In genomic region chr1:8155528-8156186, GRCh38 we compare ENCODE assay signal across 10 cellular contexts.
A peak's percentile ranks its signal among the peaks of the same experiment; 100 is the strongest.
DNase-seq lines count a peak whose midpoint lies in the region; ATAC-seq, FAIRE-seq and TF ChIP-seq lines count a peak whose summit lies in the region.
"Had no signal": no experiment of that assay in that cellular context is flagged by ENCODE, and none has a peak within 500 bp of the region (broad histone marks: within the 10 kb centered on the region; RNA-seq: fewer than 3 reads in every experiment).

No MANE protein-coding gene starts in this region.

- CTCF ChIA-PET in H1 (lab: Charles Lee; ENCODE audit: partially characterized antibody): interaction anchor here (0.7 to 2.2 kb wide), 8 partner anchors 9 to 159 kb away, joined by 3 to 10 read pairs (median 4); no protein-coding TSS in a partner anchor

- no peak overlapping the region for H4K8ac ChIP-seq in H1 (ENCODE audit: extremely low read depth, insufficient read depth, low read length)

- H3K9me3 ChIP-seq in H1 (ENCODE audit: insufficient read depth in 2 of 2, low read depth in 1 of 2, low read length in 1 of 2): peaks cover 0 to 2% of the 10 kb centered on the region in 2 experiments; a peak in 1 of 4 replicates
- H3K9me3 ChIP-seq: BE2C, tibial nerve had no signal

- POLR2A ChIA-PET in H1 (lab: Charles Lee; ENCODE audit: partially characterized antibody): interaction anchor here (0.7 to 1.3 kb wide), 4 partner anchors 11 to 138 kb away, joined by 3 to 5 read pairs (median 3); no protein-coding TSS in a partner anchor

- TF ChIP-seq EP300 in H1 (IDR thresholded peaks at IDR 0.05; ENCODE audit: borderline replicate concordance in 1 of 2, low read depth in 2 of 2, low read length in 2 of 2): no peak

- no peak overlapping the region for H3K4me2 ChIP-seq in H1 (ENCODE audit: insufficient read depth in 1 of 2, low read depth in 2 of 2, low read length in 2 of 2)

- H2BK15ac ChIP-seq in H1 (ENCODE audit: low read length): peak overlapping the region; percentile 88; the same call in 1 of the 2 replicates

- peak overlapping the region; percentile 48; the same call in 1 of the 2 replicates for H2AK5ac ChIP-seq in H1 (ENCODE audit: low read depth, low read length)

- TF ChIP-seq POLR2A in H1 (IDR thresholded peaks at IDR 0.05; ENCODE audit: control extremely low read depth in 1 of 2, low read depth in 2 of 2, low read length in 2 of 2): no peak

- no peak overlapping the region for H3K4me3 Mint-ChIP-seq in mesothelial cell of epicardium

- H3K27me3 Mint-ChIP-seq in mesothelial cell of epicardium (ENCODE audit: low read depth): no peaks in the 10 kb centered on the region

- no peak overlapping the region for H2BK120ac ChIP-seq in H1 (replicated peaks; ENCODE audit: low read depth, low read length)

- peaks cover 8% of the 10 kb centered on the region for H3K9me3 Mint-ChIP-seq in mesothelial cell of epicardium

- no peak overlapping the region for H3K14ac ChIP-seq in H1 (ENCODE audit: insufficient read length)

- no peak overlapping the region for H4K91ac ChIP-seq in H1 (replicated peaks; ENCODE audit: insufficient read length, low read length)

- H2BK20ac ChIP-seq in H1 (ENCODE audit: low read length): peak overlapping the region; percentile 88; the same call in 1 of the 2 replicates

- no peaks in the 10 kb centered on the region for H3K79me1 ChIP-seq in H1 (ENCODE audit: low read depth, low read length)

- H3K4me1 ChIP-seq in H1 (replicated peaks in 1 of 4; ENCODE audit: control insufficient read depth in 3 of 4, insufficient read depth in 4 of 4, low read length in 3 of 4): peaks cover 0 to 2% (median 0%) of the 10 kb centered on the region in 4 experiments; a peak in 3 of 7 replicates
- H3K4me1 ChIP-seq: BE2C had no signal

- H3K4me1 Mint-ChIP-seq in mesothelial cell of epicardium: peaks cover 32% of the 10 kb centered on the region

- no peak for ATAC-seq in HG02798 (IDR thresholded peaks at IDR 0.05; ENCODE audit: poor library complexity, unreplicated experiment)

- H3K4me3 ChIP-seq in H1 (ENCODE audit: extremely low read depth in 1 of 4, insufficient read depth in 2 of 4, low read depth in 3 of 4, low read length in 4 of 4): no peak overlapping the region
- H3K4me3 ChIP-seq: tibial nerve had no signal

- TF ChIP-seq CTCF in H1 (IDR thresholded peaks at IDR 0.05; ENCODE audit: control extremely low read depth in 1 of 3, insufficient read depth in 1 of 3, low read depth in 1 of 3, low read length in 3 of 3) (no peak), mesothelial cell of epicardium (IDR thresholded peaks at IDR 0.05; ENCODE audit: unreplicated experiment) (no peak)

- FAIRE-seq in H1 (lab: Jason Lieb, UNC): no peak

- no peak overlapping the region for H3K23ac ChIP-seq in H1 (ENCODE audit: insufficient read length)

- H3K18ac ChIP-seq in H1 (ENCODE audit: extremely low read depth, low read length): peak overlapping the region; percentile 66; the same call in 1 of the 2 replicates

- DNase-seq in EH (ENCODE audit: low read depth) (peak; percentile 27), NCI-H510A treated with DMSO at 0.1 percent for 48 hours (lab: John Stamatoyannopoulos, UW) (peak; percentile 85), H1 (ENCODE audit: low read depth in 1 of 2, low spot score in 2 of 2) (no peak), mesothelial cell of epicardium (ENCODE audit: low spot score in 2 of 2, unreplicated experiment in 2 of 2) (no peak), NCI-H2171 treated with DMSO at 0.1 percent for 48 hours (lab: John Stamatoyannopoulos, UW) (no peak), NCI-H446 (lab: John Stamatoyannopoulos, UW) (no peak), NCI-H446 treated with DMSO at 0.1 percent for 48 hours (lab: John Stamatoyannopoulos, UW) (no peak)
- DNase-seq: BE2C had no signal

- no peaks in the 10 kb centered on the region for H3K23me2 ChIP-seq in H1 (ENCODE audit: low read depth, low read length)

- 80% methylated on average over 10 of the region's 14 CpGs; no CpG with 5 or more reads in 1 of the 2 experiments for WGBS in H1 (ENCODE audit: extremely low coverage in 1 of 2, insufficient coverage in 1 of 2, insufficient read length in 1 of 2, insufficient replicate concordance in 2 of 2, low coverage in 1 of 2, low lambda C conversion rate in 2 of 2, missing lambda C conversion rate in 1 of 2), 2 experiments

- H3K36me3 ChIP-seq in H1 (ENCODE audit: control insufficient read depth in 2 of 4, insufficient read depth in 4 of 4, low read length in 3 of 4): no peaks in the 10 kb centered on the region
- H3K36me3 ChIP-seq: BE2C, tibial nerve had no signal

- H4K5ac ChIP-seq in H1 (ENCODE audit: insufficient read length, low read depth, low read length): no peak overlapping the region

- no peak for TF ChIP-seq RAD21 in H1 (IDR thresholded peaks at IDR 0.05 in 1 of 2, conservative IDR thresholded peaks at IDR 0.05 in 1 of 2; ENCODE audit: low read depth in 2 of 2, low read length in 2 of 2)

- no peak overlapping the region for H3K27ac ChIP-seq in H1 (ENCODE audit: low read depth, low read length)
- H3K27ac ChIP-seq: tibial nerve had no signal

- H3K79me2 ChIP-seq in H1 (ENCODE audit: control insufficient read depth in 1 of 2, insufficient read depth in 2 of 2, low read length in 2 of 2): no peaks in the 10 kb centered on the region

- peak overlapping the region; percentile 90; the same call in 1 of the 2 replicates for H2BK12ac ChIP-seq in H1 (ENCODE audit: low read depth, low read length)

- H3K27ac Mint-ChIP-seq in mesothelial cell of epicardium: peak overlapping the region; percentile 95

- no peak overlapping the region for H3K4ac ChIP-seq in H1 (replicated peaks; ENCODE audit: insufficient read length, low read depth, low read length)

- H3K36me3 Mint-ChIP-seq in mesothelial cell of epicardium: peaks cover 3% of the 10 kb centered on the region

- no peaks in the 10 kb centered on the region for H3K27me3 ChIP-seq in H1 (replicated peaks in 1 of 4; ENCODE audit: control insufficient read depth in 3 of 4, extremely low read depth in 1 of 4, insufficient read depth in 3 of 4, low read length in 3 of 4)
- H3K27me3 ChIP-seq: BE2C, tibial nerve had no signal

- no peak overlapping the region for H3K56ac ChIP-seq in H1 (replicated peaks; ENCODE audit: insufficient read length, low read depth, low read length)

- no peaks in the 10 kb centered on the region for H4K20me1 ChIP-seq in H1 (replicated peaks in 1 of 2; ENCODE audit: control insufficient read depth in 1 of 2, insufficient read depth in 2 of 2, low read length in 2 of 2)

- H2BK5ac ChIP-seq in H1 (ENCODE audit: low read depth, low read length): peak overlapping the region; percentile 49; the same call in 1 of the 2 replicates

- H3K9ac ChIP-seq in H1 (replicated peaks in 1 of 4; ENCODE audit: extremely low read depth in 1 of 4, low read depth in 3 of 4, low read length in 3 of 4): no peak overlapping the region

- H2AFZ ChIP-seq in H1 (ENCODE audit: low read length): 0 out of 2 replicates have a peak overlapping the region, but pooled peaks have one; percentile 17

TF ChIP-seq in H1, 55 proteins besides CTCF, POLR2A, EP300 and RAD21:
- 0 out of 2 replicates have a peak, but pooled peaks have one; percentile 38 for TF ChIP-seq KDM1A (IDR thresholded peaks at IDR 0.05; ENCODE audit: borderline replicate concordance, low read length)
- no peak for TF ChIP-seq SUZ12 (IDR thresholded peaks at IDR 0.05; ENCODE audit: low read length)
- TF ChIP-seq TEAD4 (IDR thresholded peaks at IDR 0.05; ENCODE audit: low read depth, low read length): peak; percentile 81

Comparison
In these comparisons a context has a peak if more than half of its experiments do, and no peak if none do; other contexts are left out.
1. DNase-seq: peak in EH (single experiment) and NCI-H510A treated with DMSO at 0.1 percent for 48 hours (single experiment); none in H1 (0 of 2), mesothelial cell of epicardium (0 of 2), NCI-H2171 treated with DMSO at 0.1 percent for 48 hours (single experiment), NCI-H446 (0 of 2) and NCI-H446 treated with DMSO at 0.1 percent for 48 hours (single experiment).